In genomic region chr20:50728981-50729874, GRCh38 we compare ENCODE assay signal across 1 cellular context.
TF ChIP-seq lines count a peak whose summit lies in the region.

No MANE protein-coding gene starts in this region.

TF ChIP-seq in HepG2, 621 proteins besides CTCF, POLR2A, EP300 and RAD21 (continued from another document and continues in another):
- TF ChIP-seq ZBTB40 (IDR thresholded peaks at IDR 0.05) (no peak), ZBTB40 (CRISPR knock-in tag; IDR thresholded peaks at IDR 0.05) (0 out of 2 replicates have a peak, but pooled peaks have one; percentile 35), ZNF333 (CRISPR knock-in tag; IDR thresholded peaks at IDR 0.05; ENCODE audit: borderline replicate concordance) (no peak), GZF1 (CRISPR knock-in tag; IDR thresholded peaks at IDR 0.05) (no peak; the same call in 1 of the 2 replicates), ERF (CRISPR knock-in tag; IDR thresholded peaks at IDR 0.05) (0 out of 2 replicates have a peak, but pooled peaks have one; percentile 10), FIP1L1 (IDR thresholded peaks at IDR 0.05; ENCODE audit: borderline replicate concordance, insufficient read depth, low read depth, low read length) (no peak), TFDP2 (CRISPR knock-in tag; IDR thresholded peaks at IDR 0.05) (no peak), CEBPZ (IDR thresholded peaks at IDR 0.05; ENCODE audit: low read length) (no peak), FOXP4 (CRISPR knock-in tag; IDR thresholded peaks at IDR 0.05) (peak; percentile 26; the same call in 1 of the 2 replicates), ASH2L (IDR thresholded peaks at IDR 0.05; ENCODE audit: insufficient read length, low read depth, low read length) (no peak), ZNF280B (CRISPR knock-in tag; IDR thresholded peaks at IDR 0.05; ENCODE audit: borderline replicate concordance) (no peak), HINFP (CRISPR knock-in tag; IDR thresholded peaks at IDR 0.05; ENCODE audit: low read depth) (no peak), MTERF4 (CRISPR knock-in tag; IDR thresholded peaks at IDR 0.05) (no peak), HOXA5 (CRISPR knock-in tag; IDR thresholded peaks at IDR 0.05) (peak; percentile 38; the same call in 1 of the 2 replicates), CREB1 (IDR thresholded peaks at IDR 0.05) (peak; percentile 95), CREB1 (CRISPR knock-in tag; IDR thresholded peaks at IDR 0.05) (peak; percentile 85), ZNF598 (CRISPR knock-in tag; IDR thresholded peaks at IDR 0.05; ENCODE audit: borderline replicate concordance) (no peak), NCOA5 (CRISPR knock-in tag; IDR thresholded peaks at IDR 0.05) (no peak), FUBP1 (CRISPR knock-in tag; IDR thresholded peaks at IDR 0.05; ENCODE audit: borderline replicate concordance) (no peak), HBP1 (CRISPR knock-in tag; IDR thresholded peaks at IDR 0.05; ENCODE audit: low read depth) (no peak), ZNF615 (CRISPR knock-in tag; IDR thresholded peaks at IDR 0.05; ENCODE audit: borderline replicate concordance) (peak; percentile 4; the same call in 1 of the 2 replicates), KAT2B (IDR thresholded peaks at IDR 0.05; ENCODE audit: borderline replicate concordance, low read depth, low read length) (no peak), PPARG (CRISPR knock-in tag; conservative IDR thresholded peaks at IDR 0.05) (0 out of 2 replicates have a peak, but pooled peaks have one; percentile 10), ZZZ3 (CRISPR knock-in tag; IDR thresholded peaks at IDR 0.05; ENCODE audit: borderline replicate concordance) (no peak), TOPORS (CRISPR knock-in tag; IDR thresholded peaks at IDR 0.05) (no peak), ARID3A (IDR thresholded peaks at IDR 0.05; ENCODE audit: low read depth, low read length) (no peak; the same call in 1 of the 2 replicates)
